ENCODE assay signal across 1 cellular context in the genomic region with DNA sequence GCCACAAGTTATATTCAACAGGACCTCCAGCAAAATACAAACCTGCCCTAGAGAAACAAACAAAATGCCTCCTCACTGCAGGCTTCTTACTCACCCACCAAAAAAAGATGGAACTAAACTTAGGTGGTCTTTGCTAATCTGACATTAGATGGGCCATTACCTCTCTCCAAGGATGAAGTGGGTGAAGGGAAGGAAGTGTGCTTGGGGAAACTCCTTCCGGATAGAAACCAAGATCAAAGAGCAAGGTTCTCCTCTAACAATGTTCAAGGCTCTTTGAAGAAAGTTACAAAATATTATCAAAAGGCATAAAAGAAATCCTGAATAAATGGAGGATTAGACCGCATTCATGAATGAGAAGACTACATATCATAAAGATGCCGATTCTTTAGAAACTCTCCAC.
A peak's percentile ranks its signal among the peaks of the same experiment; 100 is the strongest.
TF ChIP-seq lines count a peak whose summit lies in the region.

No MANE protein-coding gene starts in this region.

TF ChIP-seq in K562, 482 proteins besides CTCF, POLR2A, EP300 and RAD21 (continued from another document):
- TF ChIP-seq CREB1 (IDR thresholded peaks at IDR 0.05) (no peak), CREB1 (CRISPR knock-in tag; IDR thresholded peaks at IDR 0.05) (no peak), RFX5 (IDR thresholded peaks at IDR 0.05; ENCODE audit: low read depth, low read length) (no peak), MCM7 (IDR thresholded peaks at IDR 0.05) (no peak), CBX3 (IDR thresholded peaks at IDR 0.05; ENCODE audit: borderline replicate concordance in 1 of 2, low read length in 2 of 2) (peak in 1 of 2 experiments; percentile 72; a peak in 1 of 3 replicates), EHMT2 (IDR thresholded peaks at IDR 0.05) (peak; percentile 50; the same call in 1 of the 2 replicates), CEBPG (CRISPR knock-in tag; IDR thresholded peaks at IDR 0.05) (no peak), CEBPG (tag; conservative IDR thresholded peaks at IDR 0.05 in 1 of 2, IDR thresholded peaks at IDR 0.05 in 1 of 2) (no peak), GABPA (tag; conservative IDR thresholded peaks at IDR 0.05; ENCODE audit: low read depth) (peak; percentile 61), ATF6 (CRISPR knock-in tag; IDR thresholded peaks at IDR 0.05) (no peak), ZKSCAN1 (IDR thresholded peaks at IDR 0.05; ENCODE audit: low read depth, low read length) (no peak), DIDO1 (tag; IDR thresholded peaks at IDR 0.05; ENCODE audit: low read depth) (0 out of 2 replicates have a peak, but pooled peaks have one; percentile 26), GABPB1 (CRISPR knock-in tag; IDR thresholded peaks at IDR 0.05) (peak; percentile 38; the same call in 1 of the 2 replicates), CTCFL (IDR thresholded peaks at IDR 0.05; ENCODE audit: borderline replicate concordance, insufficient read depth, low read depth, low read length, poor library complexity, severe bottlenecking) (no peak)
- TF ChIP-seq, protein P1, sequence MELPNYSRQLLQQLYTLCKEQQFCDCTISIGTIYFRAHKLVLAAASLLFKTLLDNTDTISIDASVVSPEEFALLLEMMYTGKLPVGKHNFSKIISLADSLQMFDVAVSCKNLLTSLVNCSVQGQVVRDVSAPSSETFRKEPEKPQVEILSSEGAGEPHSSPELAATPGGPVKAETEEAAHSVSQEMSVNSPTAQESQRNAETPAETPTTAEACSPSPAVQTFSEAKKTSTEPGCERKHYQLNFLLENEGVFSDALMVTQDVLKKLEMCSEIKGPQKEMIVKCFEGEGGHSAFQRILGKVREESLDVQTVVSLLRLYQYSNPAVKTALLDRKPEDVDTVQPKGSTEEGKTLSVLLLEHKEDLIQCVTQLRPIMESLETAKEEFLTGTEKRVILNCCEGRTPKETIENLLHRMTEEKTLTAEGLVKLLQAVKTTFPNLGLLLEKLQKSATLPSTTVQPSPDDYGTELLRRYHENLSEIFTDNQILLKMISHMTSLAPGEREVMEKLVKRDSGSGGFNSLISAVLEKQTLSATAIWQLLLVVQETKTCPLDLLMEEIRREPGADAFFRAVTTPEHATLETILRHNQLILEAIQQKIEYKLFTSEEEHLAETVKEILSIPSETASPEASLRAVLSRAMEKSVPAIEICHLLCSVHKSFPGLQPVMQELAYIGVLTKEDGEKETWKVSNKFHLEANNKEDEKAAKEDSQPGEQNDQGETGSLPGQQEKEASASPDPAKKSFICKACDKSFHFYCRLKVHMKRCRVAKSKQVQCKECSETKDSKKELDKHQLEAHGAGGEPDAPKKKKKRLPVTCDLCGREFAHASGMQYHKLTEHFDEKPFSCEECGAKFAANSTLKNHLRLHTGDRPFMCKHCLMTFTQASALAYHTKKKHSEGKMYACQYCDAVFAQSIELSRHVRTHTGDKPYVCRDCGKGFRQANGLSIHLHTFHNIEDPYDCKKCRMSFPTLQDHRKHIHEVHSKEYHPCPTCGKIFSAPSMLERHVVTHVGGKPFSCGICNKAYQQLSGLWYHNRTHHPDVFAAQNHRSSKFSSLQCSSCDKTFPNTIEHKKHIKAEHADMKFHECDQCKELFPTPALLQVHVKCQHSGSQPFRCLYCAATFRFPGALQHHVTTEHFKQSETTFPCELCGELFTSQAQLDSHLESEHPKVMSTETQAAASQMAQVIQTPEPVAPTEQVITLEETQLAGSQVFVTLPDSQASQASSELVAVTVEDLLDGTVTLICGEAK (IDR thresholded peaks at IDR 0.05), result peak; percentile 83
- TF ChIP-seq, protein P1 (CRISPR knock-in tag; IDR thresholded peaks at IDR 0.05), result no peak
- TF ChIP-seq, protein P2, sequence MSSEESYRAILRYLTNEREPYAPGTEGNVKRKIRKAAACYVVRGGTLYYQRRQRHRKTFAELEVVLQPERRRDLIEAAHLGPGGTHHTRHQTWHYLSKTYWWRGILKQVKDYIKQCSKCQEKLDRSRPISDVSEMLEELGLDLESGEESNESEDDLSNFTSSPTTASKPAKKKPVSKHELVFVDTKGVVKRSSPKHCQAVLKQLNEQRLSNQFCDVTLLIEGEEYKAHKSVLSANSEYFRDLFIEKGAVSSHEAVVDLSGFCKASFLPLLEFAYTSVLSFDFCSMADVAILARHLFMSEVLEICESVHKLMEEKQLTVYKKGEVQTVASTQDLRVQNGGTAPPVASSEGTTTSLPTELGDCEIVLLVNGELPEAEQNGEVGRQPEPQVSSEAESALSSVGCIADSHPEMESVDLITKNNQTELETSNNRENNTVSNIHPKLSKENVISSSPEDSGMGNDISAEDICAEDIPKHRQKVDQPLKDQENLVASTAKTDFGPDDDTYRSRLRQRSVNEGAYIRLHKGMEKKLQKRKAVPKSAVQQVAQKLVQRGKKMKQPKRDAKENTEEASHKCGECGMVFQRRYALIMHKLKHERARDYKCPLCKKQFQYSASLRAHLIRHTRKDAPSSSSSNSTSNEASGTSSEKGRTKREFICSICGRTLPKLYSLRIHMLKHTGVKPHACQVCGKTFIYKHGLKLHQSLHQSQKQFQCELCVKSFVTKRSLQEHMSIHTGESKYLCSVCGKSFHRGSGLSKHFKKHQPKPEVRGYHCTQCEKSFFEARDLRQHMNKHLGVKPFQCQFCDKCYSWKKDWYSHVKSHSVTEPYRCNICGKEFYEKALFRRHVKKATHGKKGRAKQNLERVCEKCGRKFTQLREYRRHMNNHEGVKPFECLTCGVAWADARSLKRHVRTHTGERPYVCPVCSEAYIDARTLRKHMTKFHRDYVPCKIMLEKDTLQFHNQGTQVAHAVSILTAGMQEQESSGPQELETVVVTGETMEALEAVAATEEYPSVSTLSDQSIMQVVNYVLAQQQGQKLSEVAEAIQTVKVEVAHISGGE (CRISPR knock-in tag; IDR thresholded peaks at IDR 0.05), result peak in 2 of 3 experiments; percentile 71 to 96; a peak in 4 of 6 replicates
- TF ChIP-seq, protein P3, sequence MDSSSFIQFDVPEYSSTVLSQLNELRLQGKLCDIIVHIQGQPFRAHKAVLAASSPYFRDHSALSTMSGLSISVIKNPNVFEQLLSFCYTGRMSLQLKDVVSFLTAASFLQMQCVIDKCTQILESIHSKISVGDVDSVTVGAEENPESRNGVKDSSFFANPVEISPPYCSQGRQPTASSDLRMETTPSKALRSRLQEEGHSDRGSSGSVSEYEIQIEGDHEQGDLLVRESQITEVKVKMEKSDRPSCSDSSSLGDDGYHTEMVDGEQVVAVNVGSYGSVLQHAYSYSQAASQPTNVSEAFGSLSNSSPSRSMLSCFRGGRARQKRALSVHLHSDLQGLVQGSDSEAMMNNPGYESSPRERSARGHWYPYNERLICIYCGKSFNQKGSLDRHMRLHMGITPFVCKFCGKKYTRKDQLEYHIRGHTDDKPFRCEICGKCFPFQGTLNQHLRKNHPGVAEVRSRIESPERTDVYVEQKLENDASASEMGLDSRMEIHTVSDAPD (CRISPR knock-in tag; IDR thresholded peaks at IDR 0.05), result no peak
TF ChIP-seq in K562: peak in this region for 7.
